Comparison of ENCODE assay signal across 1 cellular context in the genomic region with DNA sequence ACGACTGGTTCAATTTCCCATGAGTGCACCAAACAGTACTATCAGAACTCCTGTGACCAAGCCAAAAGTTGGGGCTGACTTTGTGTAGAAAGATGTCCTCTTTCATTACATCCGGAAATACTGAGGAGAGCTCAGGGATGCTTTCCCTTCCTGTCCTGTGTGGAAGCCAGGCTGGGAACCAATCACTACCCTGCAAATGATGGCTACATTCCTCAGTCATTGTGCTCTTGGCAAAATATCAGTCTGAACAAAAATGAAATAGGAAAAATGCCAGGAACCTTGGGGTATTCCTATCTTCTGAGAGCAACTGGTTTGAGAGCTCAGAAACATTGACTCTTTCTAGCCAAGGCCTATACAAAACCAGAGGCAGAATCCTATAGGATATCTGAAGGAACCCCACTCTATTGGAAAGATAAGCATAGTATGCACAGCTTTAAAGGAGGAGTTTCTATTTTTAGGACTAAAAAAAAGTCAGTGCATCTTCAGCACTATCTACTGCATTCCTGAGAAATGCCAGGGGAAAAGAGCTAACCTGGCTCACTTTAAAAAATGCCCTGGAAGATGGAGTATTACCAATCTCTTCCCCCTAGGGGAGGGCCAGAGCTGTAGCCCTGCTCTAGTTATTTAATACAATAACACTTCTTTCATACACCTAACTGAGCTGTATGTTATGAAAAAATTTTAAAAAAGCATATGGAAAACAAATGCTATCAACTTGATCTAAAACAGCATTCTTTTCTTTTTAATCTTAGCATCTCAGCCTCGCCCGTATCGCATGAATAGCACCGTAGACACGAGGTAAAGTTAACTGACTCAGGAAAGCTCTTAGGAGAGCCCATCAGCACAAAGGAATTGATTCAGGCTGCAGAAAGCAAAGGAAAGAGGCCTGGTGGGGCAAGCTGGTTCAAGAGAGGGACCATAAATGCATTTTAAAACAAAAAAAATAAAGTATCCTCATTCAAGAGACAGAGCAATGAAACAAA.
TF ChIP-seq lines count a peak whose summit lies in the region.

No MANE protein-coding gene starts in this region.

TF ChIP-seq in K562, 482 proteins besides CTCF, POLR2A, EP300 and RAD21:
- TF ChIP-seq ZFP36 (IDR thresholded peaks at IDR 0.05; ENCODE audit: low read depth, low read length, partially characterized antibody) = no peak
- no peak for TF ChIP-seq HMGN3 (IDR thresholded peaks at IDR 0.05; ENCODE audit: borderline replicate concordance, extremely low read depth, insufficient read length, low read depth, low read length)
